In genomic region chr7:79787623-79788022, GRCh38 we compare ENCODE assay signal across 18 cellular contexts.
"Had no signal": no experiment of that assay in that cellular context is flagged by ENCODE, and none has a peak within 500 bp of the region (broad histone marks: within the 10 kb centered on the region; RNA-seq: fewer than 3 reads in every experiment).

No MANE protein-coding gene starts in this region.

- DNase-seq: activated CD4-positive, alpha-beta T cell treated with anti-CD3 and anti-CD28 coated beads, Interleukin-2, amount 50 U/mL, for 48 hours; activated naive CD4-positive, alpha-beta T cell treated with anti-CD3 and anti-CD28 coated beads, Interleukin-2, amount 50 U/mL, for 16 hours; activated T-cell treated with anti-CD3 and anti-CD28 coated beads, Interleukin-2, amount 50 U/mL, for 1 hour; adrenal gland; cortex of kidney; effector CD4-positive, alpha-beta T cell; heart right ventricle; left colon; lower lobe of right lung; midbrain; naive B cell; stimulated activated CD4-positive, alpha-beta T cell treated with anti-CD3 and anti-CD28 coated beads, Interleukin-4, amount 100 ng/mL, for 1 hour; stimulated activated naive B cell treated with anti-CD40 and anti-IgM and Interleukin-4, amounts not matched to agents 10 μg/mL and 1 μg/mL and 100 μg/mL, for 72 hours; T-helper 17 cell; WERI-Rb-1 had no signal

- H3K27me3 ChIP-seq: adrenal gland, gastroesophageal sphincter, heart right ventricle, tibial nerve had no signal

- H3K9me3 ChIP-seq: adrenal gland, lower lobe of right lung had no signal

- H3K27ac ChIP-seq: adrenal gland, gastroesophageal sphincter, heart right ventricle, lower lobe of right lung, parathyroid adenoma, WERI-Rb-1 had no signal

- H3K36me3 ChIP-seq: adrenal gland, gastroesophageal sphincter, heart right ventricle, lower lobe of right lung, tibial nerve, WERI-Rb-1 had no signal

- ATAC-seq: gastroesophageal sphincter; heart right ventricle; left colon; lower lobe of right lung; stimulated activated naive B cell treated with anti-CD40 and anti-IgM and Interleukin-4, amounts not matched to agents 10 μg/mL and 1 μg/mL and 100 μg/mL, for 72 hours; T-helper 17 cell had no signal

- H3K4me3 ChIP-seq: adrenal gland, gastroesophageal sphincter, heart right ventricle, lower lobe of right lung, tibial nerve had no signal

- H3K4me1 ChIP-seq: adrenal gland, gastroesophageal sphincter, heart right ventricle, lower lobe of right lung, parathyroid adenoma had no signal
